8 cellular contexts compared by ENCODE assay signal in genomic region chr12:4031703-4032291, GRCh38.
DNase-seq lines count a peak whose midpoint lies in the region; ATAC-seq, FAIRE-seq and TF ChIP-seq lines count a peak whose summit lies in the region.

No MANE protein-coding gene starts in this region.

- H3K4me1 ChIP-seq in H1 (replicated peaks in 1 of 4; ENCODE audit: control insufficient read depth in 3 of 4, insufficient read depth in 4 of 4, low read length in 3 of 4) = peaks cover 8 to 27% (median 16%) of the 10 kb centered on the region in 4 experiments
- peaks cover 13 to 33% of the 10 kb centered on the region in 2 donors for H3K4me1 ChIP-seq in naive thymus-derived CD4-positive, alpha-beta T cell (ENCODE audit: control insufficient read depth in 2 of 2, insufficient read depth in 2 of 2, low read length in 2 of 2)

- TF ChIP-seq POLR2A in H1 (IDR thresholded peaks at IDR 0.05; ENCODE audit: control extremely low read depth in 1 of 2, low read depth in 2 of 2, low read length in 2 of 2) = no peak

- POLR2A ChIA-PET in H1 (lab: Charles Lee; ENCODE audit: partially characterized antibody) = interaction anchor here (0.7 to 2.4 kb wide), 8 partner anchors 8 to 245 kb away, joined by 3 to 9 read pairs (median 4); partner anchors contain the start of gene CCND2
- POLR2A ChIA-PET in naive thymus-derived CD4-positive, alpha-beta T cell (lab: Charles Lee) = interaction anchor here (0.6 to 2.5 kb wide), 8 partner anchors 26 to 246 kb away, joined by 3 to 14 read pairs (median 4); no protein-coding TSS in a partner anchor

- H2BK120ac ChIP-seq in H1 (replicated peaks; ENCODE audit: low read depth, low read length) = peak overlapping the region; percentile 14

- H4K5ac ChIP-seq in H1 (ENCODE audit: insufficient read length, low read depth, low read length) = peak overlapping the region; percentile 39

- no peak overlapping the region for H2AFZ ChIP-seq in H1 (ENCODE audit: low read length)

- peak overlapping the region; percentile 94 for H2AK5ac ChIP-seq in H1 (ENCODE audit: low read depth, low read length)

- peak; percentile 19 for ATAC-seq in naive thymus-derived CD4-positive, alpha-beta T cell

- intact Hi-C loops in naive thymus-derived CD4-positive, alpha-beta T cell (cut with micrococcal nuclease) = loop anchor here in 1 of 2 donors (1.0 to 5.0 kb wide), 6 partner anchors 43 to 279 kb away; partner anchors contain the start of genes CRACR2A and PARP11

- H3K79me1 ChIP-seq in H1 (ENCODE audit: low read depth, low read length) = no peaks in the 10 kb centered on the region

- H3K18ac ChIP-seq in H1 (ENCODE audit: extremely low read depth, low read length) = peak overlapping the region; percentile 81

- H3K27ac ChIP-seq in H1 (ENCODE audit: low read depth, low read length) = no peak overlapping the region
- H3K27ac ChIP-seq in naive thymus-derived CD4-positive, alpha-beta T cell (ENCODE audit: low read depth, low read length) = peak overlapping the region; percentile 75

- peaks cover 0 to 37% (median 0%) of the 10 kb centered on the region in 5 donors for H3K27me3 Mint-ChIP-seq in naive thymus-derived CD4-positive, alpha-beta T cell

- 77% methylated on average over 23 of the region's 30 CpGs; no CpG with 5 or more reads in 1 of the 2 experiments for WGBS in H1 (ENCODE audit: extremely low coverage in 1 of 2, insufficient coverage in 1 of 2, insufficient read length in 1 of 2, insufficient replicate concordance in 2 of 2, low coverage in 1 of 2, low lambda C conversion rate in 2 of 2, missing lambda C conversion rate in 1 of 2), 2 experiments

- no peak overlapping the region for H3K14ac ChIP-seq in H1 (ENCODE audit: insufficient read length)

- peak overlapping the region; percentile 41; the same call in 1 of the 2 replicates for H2BK20ac ChIP-seq in H1 (ENCODE audit: low read length)

- H4K20me1 ChIP-seq in H1 (replicated peaks in 1 of 2; ENCODE audit: control insufficient read depth in 1 of 2, insufficient read depth in 2 of 2, low read length in 2 of 2) = no peaks in the 10 kb centered on the region

- H4K8ac ChIP-seq in H1 (ENCODE audit: extremely low read depth, insufficient read depth, low read length) = peak overlapping the region; percentile 91

- no peaks in the 10 kb centered on the region for H3K9me3 ChIP-seq in H1 (ENCODE audit: insufficient read depth in 2 of 2, low read depth in 1 of 2, low read length in 1 of 2)
- no peaks in the 10 kb centered on the region for H3K9me3 ChIP-seq in naive thymus-derived CD4-positive, alpha-beta T cell (ENCODE audit: control insufficient read depth in 2 of 3, low read length in 3 of 3)

- peaks cover 0 to 6% (median 3%) of the 10 kb centered on the region in 5 donors for H3K36me3 Mint-ChIP-seq in naive thymus-derived CD4-positive, alpha-beta T cell

- peak overlapping the region; percentile 49; the same call in 1 of the 2 replicates for H2BK15ac ChIP-seq in H1 (ENCODE audit: low read length)

- H2BK5ac ChIP-seq in H1 (ENCODE audit: low read depth, low read length) = peak overlapping the region; percentile 85; the same call in 1 of the 2 replicates

- H3K56ac ChIP-seq in H1 (replicated peaks; ENCODE audit: insufficient read length, low read depth, low read length) = no peak overlapping the region

- no peaks in the 10 kb centered on the region for H3K36me3 ChIP-seq in H1 (ENCODE audit: control insufficient read depth in 2 of 4, insufficient read depth in 4 of 4, low read length in 3 of 4)
- no peaks in the 10 kb centered on the region for H3K36me3 ChIP-seq in naive thymus-derived CD4-positive, alpha-beta T cell (ENCODE audit: control insufficient read depth in 2 of 3, insufficient read depth in 3 of 3, low read length in 3 of 3)

- DNase-seq in AG08395 (ENCODE audit: low spot score) = peak; percentile 12
- DNase-seq in M059J (ENCODE audit: low read depth) = peak; percentile 5
- no peak for DNase-seq in H1 (ENCODE audit: low read depth in 1 of 2, low spot score in 2 of 2)
- no peak for DNase-seq in naive thymus-derived CD4-positive, alpha-beta T cell
- DNase-seq in cerebellum (ENCODE audit: low spot score) = no peak
- no peak for DNase-seq in DMS153 (lab: John Stamatoyannopoulos, UW)
- no peak for DNase-seq in activated CD8-positive, alpha-beta memory T cell treated with anti-CD3 and anti-CD28 coated beads, Interleukin-2, amount 50 U/mL, for 48 hours
- DNase-seq in NCI-H2107 (lab: John Stamatoyannopoulos, UW) = no peak

- no peak overlapping the region for H3K9ac ChIP-seq in H1 (replicated peaks in 1 of 4; ENCODE audit: extremely low read depth in 1 of 4, low read depth in 3 of 4, low read length in 3 of 4)

- no peak overlapping the region; a peak in 1 of 8 replicates for H3K4me3 ChIP-seq in H1 (ENCODE audit: extremely low read depth in 1 of 4, insufficient read depth in 2 of 4, low read depth in 3 of 4, low read length in 4 of 4)
- H3K4me3 ChIP-seq in naive thymus-derived CD4-positive, alpha-beta T cell (ENCODE audit: low read length) = peak overlapping the region; percentile 50

- H3K4me2 ChIP-seq in H1 (ENCODE audit: insufficient read depth in 1 of 2, low read depth in 2 of 2, low read length in 2 of 2) = peak overlapping the region in 1 of 2 experiments; percentile 57; a peak in 3 of 4 replicates

- H2BK12ac ChIP-seq in H1 (ENCODE audit: low read depth, low read length) = peak overlapping the region; percentile 98

- no peaks in the 10 kb centered on the region; the same call in 1 of the 2 replicates for H3K23me2 ChIP-seq in H1 (ENCODE audit: low read depth, low read length)

- peak overlapping the region; percentile 56 for H4K91ac ChIP-seq in H1 (replicated peaks; ENCODE audit: insufficient read length, low read length)

- H3K23ac ChIP-seq in H1 (ENCODE audit: insufficient read length) = no peak overlapping the region

- TF ChIP-seq EP300 in H1 (IDR thresholded peaks at IDR 0.05; ENCODE audit: borderline replicate concordance in 1 of 2, low read depth in 2 of 2, low read length in 2 of 2) = no peak

- TF ChIP-seq RAD21 in H1 (IDR thresholded peaks at IDR 0.05 in 1 of 2, conservative IDR thresholded peaks at IDR 0.05 in 1 of 2; ENCODE audit: low read depth in 2 of 2, low read length in 2 of 2) = no peak

- CTCF ChIA-PET in H1 (lab: Charles Lee; ENCODE audit: partially characterized antibody) = interaction anchor here (1.2 to 10.2 kb wide), 7 partner anchors 11 to 245 kb away, joined by 3 to 102 read pairs (median 4); no protein-coding TSS in a partner anchor
- CTCF ChIA-PET in naive thymus-derived CD4-positive, alpha-beta T cell (lab: Charles Lee) = interaction anchor here (1.3 to 4.7 kb wide), 3 partner anchors 43 to 244 kb away, joined by 3 to 20 read pairs (median 9); no protein-coding TSS in a partner anchor

- H3K9me3 Mint-ChIP-seq in naive thymus-derived CD4-positive, alpha-beta T cell = no peaks in the 10 kb centered on the region

- H3K4ac ChIP-seq in H1 (replicated peaks; ENCODE audit: insufficient read length, low read depth, low read length) = peak overlapping the region; percentile 3

- no peaks in the 10 kb centered on the region for H3K79me2 ChIP-seq in H1 (ENCODE audit: control insufficient read depth in 1 of 2, insufficient read depth in 2 of 2, low read length in 2 of 2)

- peaks cover 2 to 15% (median 6%) of the 10 kb centered on the region in 4 experiments for H3K27me3 ChIP-seq in H1 (replicated peaks in 1 of 4; ENCODE audit: control insufficient read depth in 3 of 4, extremely low read depth in 1 of 4, insufficient read depth in 3 of 4, low read length in 3 of 4)
- no peaks in the 10 kb centered on the region for H3K27me3 ChIP-seq in naive thymus-derived CD4-positive, alpha-beta T cell (ENCODE audit: control insufficient read depth in 2 of 2, insufficient read depth in 2 of 2, low read length in 2 of 2)

- no peak for TF ChIP-seq CTCF in H1 (IDR thresholded peaks at IDR 0.05; ENCODE audit: control extremely low read depth in 1 of 3, insufficient read depth in 1 of 3, low read depth in 1 of 3, low read length in 3 of 3)

- peaks cover 25 to 47% (median 40%) of the 10 kb centered on the region in 7 donors for H3K4me1 Mint-ChIP-seq in naive thymus-derived CD4-positive, alpha-beta T cell

- peak overlapping the region; percentile 68 to 86 (median 76) for H3K4me3 Mint-ChIP-seq in naive thymus-derived CD4-positive, alpha-beta T cell

- no peak for FAIRE-seq in H1 (lab: Jason Lieb, UNC)

- H3K27ac Mint-ChIP-seq in naive thymus-derived CD4-positive, alpha-beta T cell = peak overlapping the region in 6 of 9 donors; percentile 28 to 81 (median 58)

TF ChIP-seq in H1, 55 proteins besides CTCF, POLR2A, EP300 and RAD21:
- TF ChIP-seq KDM1A (IDR thresholded peaks at IDR 0.05; ENCODE audit: borderline replicate concordance, low read length) (no peak), PHF8 (conservative IDR thresholded peaks at IDR 0.05; ENCODE audit: low read depth, low read length) (0 out of 2 replicates have a peak, but pooled peaks have one; percentile 14)
TF ChIP-seq in H1: peak in this region for 1.

Comparison
In these comparisons a context has a peak if more than half of its experiments do, and no peak if none do; other contexts are left out.
1. DNase-seq: peak in AG08395 (single experiment) and M059J (single experiment); none in H1 (0 of 2), naive thymus-derived CD4-positive, alpha-beta T cell (0 of 9), cerebellum (single experiment), DMS153 (single experiment), activated CD8-positive, alpha-beta memory T cell treated with anti-CD3 and anti-CD28 coated beads, Interleukin-2, amount 50 U/mL, for 48 hours (single experiment) and NCI-H2107 (single experiment).